ENCODE assay signal across 8 cellular contexts in genomic region chr16:65070831-65071230, GRCh38. TPM values are rescaled to one million over a fixed set of nuclear protein-coding genes. Genes with fewer than 3 reads are reported as not detected.
DNase-seq lines count a peak whose midpoint lies in the region; ATAC-seq and TF ChIP-seq lines count a peak whose summit lies in the region.

No MANE protein-coding gene starts in this region.

- BruUV-seq in Calu3 (replicated peaks; lab: Mats Ljungman, UMichigan), result no TSS peak

- H3K27me3 Mint-ChIP-seq in HFFc6 (ENCODE audit: insufficient read depth) (peaks cover 2% of the 10 kb centered on the region; the same call in 1 of the 2 replicates), Calu3 (ENCODE audit: unreplicated experiment) (no peaks in the 10 kb centered on the region)

- H3K27me3 ChIP-seq in skeletal muscle tissue (ENCODE audit: control insufficient read depth in 3 of 3, insufficient read depth in 3 of 3, low read length in 3 of 3), result no peaks in the 10 kb centered on the region

- intact Hi-C loops in Calu3 (cut with micrococcal nuclease; ENCODE audit: unreplicated experiment), result no loop called here

- peak overlapping the region; percentile 53 to 66 (median 60) for H3K4me3 ChIP-seq in skeletal muscle tissue (ENCODE audit: low read length in 3 of 3)

- H3K9ac ChIP-seq in skeletal muscle tissue (ENCODE audit: low read depth in 1 of 3, low read length in 3 of 3), result peak overlapping the region; percentile 34 to 80 (median 68)

- peaks cover 31% of the 10 kb centered on the region for H3K36me3 Mint-ChIP-seq in HFFc6 (ENCODE audit: low read depth)
- no peaks in the 10 kb centered on the region for H3K36me3 Mint-ChIP-seq in Calu3 (ENCODE audit: insufficient read depth, unreplicated experiment)

- H3K27ac Mint-ChIP-seq in HFFc6 (peak overlapping the region; percentile 99), Calu3 (ENCODE audit: unreplicated experiment) (no peak overlapping the region)

- H3K4me1 ChIP-seq in skeletal muscle tissue (ENCODE audit: control insufficient read depth in 3 of 3, insufficient read depth in 3 of 3, low read length in 3 of 3), result peaks cover 35 to 37% (median 37%) of the 10 kb centered on the region in 3 donors

- ATAC-seq in HG02970 (IDR thresholded peaks at IDR 0.05; ENCODE audit: low FRiP score, unreplicated experiment) (no peak), HG03571 (IDR thresholded peaks at IDR 0.05; ENCODE audit: unreplicated experiment) (no peak), GM18505 (IDR thresholded peaks at IDR 0.05; ENCODE audit: unreplicated experiment) (no peak)

- H3K27ac ChIP-seq in skeletal muscle tissue (ENCODE audit: low read depth, low read length), result peak overlapping the region; percentile 89

- DNase-seq in HFFc6 (peak; percentile 96), astrocyte of the hippocampus (ENCODE audit: low read depth, low spot score) (peak; percentile 93), iPS-NIHi11 (ENCODE audit: low spot score) (peak; percentile 20), Calu3 (no peak)

- H3K9me3 ChIP-seq in skeletal muscle tissue (ENCODE audit: control insufficient read depth in 3 of 3, low read length in 3 of 3), result no peaks in the 10 kb centered on the region

- H3K9me3 Mint-ChIP-seq in HFFc6 (no peaks in the 10 kb centered on the region), Calu3 (ENCODE audit: low read depth, unreplicated experiment) (peaks cover 8% of the 10 kb centered on the region)

- H3K4me3 Mint-ChIP-seq in HFFc6, result peak overlapping the region; percentile 84
- H3K4me3 Mint-ChIP-seq in Calu3 (ENCODE audit: low read depth, unreplicated experiment), result no peak overlapping the region

- no peak for TF ChIP-seq CTCF in HFFc6 (IDR thresholded peaks at IDR 0.05)
- no peak for TF ChIP-seq CTCF in Calu3 (IDR thresholded peaks at IDR 0.05; ENCODE audit: unreplicated experiment)

- no peak for TF ChIP-seq POLR2A in GM18505 (IDR thresholded peaks at IDR 0.05; ENCODE audit: borderline replicate concordance, extremely low read depth, insufficient read depth, insufficient read length)

- peaks cover 80% of the 10 kb centered on the region for H3K4me1 Mint-ChIP-seq in HFFc6 (ENCODE audit: low read depth)
- H3K4me1 Mint-ChIP-seq in Calu3 (ENCODE audit: low read depth, unreplicated experiment), result no peaks in the 10 kb centered on the region

- CTCF ChIA-PET in Calu3 (lab: Charles Lee), result no interaction called here

- no peaks in the 10 kb centered on the region for H3K36me3 ChIP-seq in skeletal muscle tissue (ENCODE audit: control insufficient read depth in 3 of 3, insufficient read depth in 3 of 3, low read length in 3 of 3)

RNA-seq across cellular contexts. Expression of gene CDH11, which starts 51.0 kb away (rescaled TPM):
- 100 to 1,000 TPM; 507 to 539 (median 527) TPM for total RNA-seq in HFFc6 (2021; fragmentation: NEBNext Ultra II Directional; extraction: Animal tissue kit (Norgen Biotek cat#: 25700))
- total RNA-seq in skeletal muscle tissue (80.9 TPM), Calu3 (2022) (not detected in 2 replicates)

Comparison
In these comparisons a context has a peak if more than half of its experiments do, and no peak if none do; other contexts are left out.
1. RNA of gene CDH11, which starts 51.0 kb away (total RNA-seq): 507 to 539 TPM in HFFc6 and 80.9 TPM in skeletal muscle tissue (single experiment); not detected in Calu3; every median in the first group is over 10 times any median in the second.